1 cellular context compared by ENCODE assay signal in genomic region chr18:22463076-22463475, GRCh38.
TF ChIP-seq lines count a peak whose summit lies in the region.

No MANE protein-coding gene starts in this region.

TF ChIP-seq in SK-N-SH, 30 proteins besides CTCF, POLR2A, EP300 and RAD21 (continued from another document):
- TF ChIP-seq RXRA (IDR thresholded peaks at IDR 0.05; ENCODE audit: borderline replicate concordance, low read depth) (no peak), FOXJ3 (CRISPR knock-in tag; IDR thresholded peaks at IDR 0.05) (no peak), IRF3 (IDR thresholded peaks at IDR 0.05; ENCODE audit: low read depth, low read length) (no peak), YY1 (IDR thresholded peaks at IDR 0.05; ENCODE audit: low read depth) (no peak), CHD2 (IDR thresholded peaks at IDR 0.05; ENCODE audit: low read length, partially characterized antibody) (no peak), NFIC (IDR thresholded peaks at IDR 0.05; ENCODE audit: borderline replicate concordance) (no peak), RFX5 (IDR thresholded peaks at IDR 0.05; ENCODE audit: low read length) (no peak), USF2 (IDR thresholded peaks at IDR 0.05; ENCODE audit: borderline replicate concordance, low read depth, low read length) (no peak), TEAD4 (IDR thresholded peaks at IDR 0.05; ENCODE audit: borderline replicate concordance, insufficient read depth) (no peak), TAF1 (IDR thresholded peaks at IDR 0.05; ENCODE audit: borderline replicate concordance, low read depth, low read length) (no peak)
- TF ChIP-seq, protein P1, sequence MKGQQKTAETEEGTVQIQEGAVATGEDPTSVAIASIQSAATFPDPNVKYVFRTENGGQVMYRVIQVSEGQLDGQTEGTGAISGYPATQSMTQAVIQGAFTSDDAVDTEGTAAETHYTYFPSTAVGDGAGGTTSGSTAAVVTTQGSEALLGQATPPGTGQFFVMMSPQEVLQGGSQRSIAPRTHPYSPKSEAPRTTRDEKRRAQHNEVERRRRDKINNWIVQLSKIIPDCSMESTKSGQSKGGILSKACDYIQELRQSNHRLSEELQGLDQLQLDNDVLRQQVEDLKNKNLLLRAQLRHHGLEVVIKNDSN (IDR thresholded peaks at IDR 0.05; ENCODE audit: borderline replicate concordance, low read depth): no peak
- TF ChIP-seq, protein P2, sequence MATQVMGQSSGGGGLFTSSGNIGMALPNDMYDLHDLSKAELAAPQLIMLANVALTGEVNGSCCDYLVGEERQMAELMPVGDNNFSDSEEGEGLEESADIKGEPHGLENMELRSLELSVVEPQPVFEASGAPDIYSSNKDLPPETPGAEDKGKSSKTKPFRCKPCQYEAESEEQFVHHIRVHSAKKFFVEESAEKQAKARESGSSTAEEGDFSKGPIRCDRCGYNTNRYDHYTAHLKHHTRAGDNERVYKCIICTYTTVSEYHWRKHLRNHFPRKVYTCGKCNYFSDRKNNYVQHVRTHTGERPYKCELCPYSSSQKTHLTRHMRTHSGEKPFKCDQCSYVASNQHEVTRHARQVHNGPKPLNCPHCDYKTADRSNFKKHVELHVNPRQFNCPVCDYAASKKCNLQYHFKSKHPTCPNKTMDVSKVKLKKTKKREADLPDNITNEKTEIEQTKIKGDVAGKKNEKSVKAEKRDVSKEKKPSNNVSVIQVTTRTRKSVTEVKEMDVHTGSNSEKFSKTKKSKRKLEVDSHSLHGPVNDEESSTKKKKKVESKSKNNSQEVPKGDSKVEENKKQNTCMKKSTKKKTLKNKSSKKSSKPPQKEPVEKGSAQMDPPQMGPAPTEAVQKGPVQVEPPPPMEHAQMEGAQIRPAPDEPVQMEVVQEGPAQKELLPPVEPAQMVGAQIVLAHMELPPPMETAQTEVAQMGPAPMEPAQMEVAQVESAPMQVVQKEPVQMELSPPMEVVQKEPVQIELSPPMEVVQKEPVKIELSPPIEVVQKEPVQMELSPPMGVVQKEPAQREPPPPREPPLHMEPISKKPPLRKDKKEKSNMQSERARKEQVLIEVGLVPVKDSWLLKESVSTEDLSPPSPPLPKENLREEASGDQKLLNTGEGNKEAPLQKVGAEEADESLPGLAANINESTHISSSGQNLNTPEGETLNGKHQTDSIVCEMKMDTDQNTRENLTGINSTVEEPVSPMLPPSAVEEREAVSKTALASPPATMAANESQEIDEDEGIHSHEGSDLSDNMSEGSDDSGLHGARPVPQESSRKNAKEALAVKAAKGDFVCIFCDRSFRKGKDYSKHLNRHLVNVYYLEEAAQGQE (IDR thresholded peaks at IDR 0.05; ENCODE audit: low read depth, low read length): no peak
